ENCODE assay signal across 8 cellular contexts in the genomic region with DNA sequence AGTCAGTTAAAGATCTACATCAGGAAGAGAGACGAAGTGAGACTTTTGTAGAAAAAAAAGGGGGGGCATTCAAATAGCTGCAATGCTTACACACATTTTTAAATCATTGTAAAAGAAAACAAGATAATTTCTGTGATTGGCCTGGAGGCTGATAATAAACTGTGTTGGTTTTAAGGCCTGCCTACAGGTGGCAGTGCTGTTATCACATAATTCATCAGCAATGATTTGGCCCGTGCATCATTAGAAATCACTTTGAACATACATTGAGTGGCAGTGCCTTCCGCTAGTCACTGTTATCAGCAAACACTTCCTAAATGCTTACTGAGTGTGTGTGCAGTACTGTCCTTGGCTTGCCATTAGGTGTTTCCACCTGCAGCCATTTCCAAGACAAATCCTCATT.
DNase-seq lines count a peak whose midpoint lies in the region; ATAC-seq and TF ChIP-seq lines count a peak whose summit lies in the region.

No MANE protein-coding gene starts in this region.

- no peaks in the 10 kb centered on the region for H3K36me3 ChIP-seq in spleen
- no peaks in the 10 kb centered on the region for H3K36me3 ChIP-seq in body of pancreas (replicated peaks in 1 of 2; ENCODE audit: insufficient read depth in 1 of 2, low read depth in 2 of 2)

- no peak for TF ChIP-seq POLR2A in spleen (IDR thresholded peaks at IDR 0.05)
- TF ChIP-seq POLR2A in body of pancreas (IDR thresholded peaks at IDR 0.05): no peak

- DNase-seq in COLO668 (lab: John Stamatoyannopoulos, UW; ENCODE audit: unreplicated experiment): peak; percentile 36
- peak; percentile 14 for DNase-seq in Jurkat, Clone E6-1 (ENCODE audit: low read depth, low spot score)
- DNase-seq in left lobe of liver (ENCODE audit: low spot score): no peak
- DNase-seq in spleen: no peak
- no peak for DNase-seq in SHP77 (lab: John Stamatoyannopoulos, UW)
- no peak for DNase-seq in body of pancreas

- H3K4me1 ChIP-seq in spleen: no peaks in the 10 kb centered on the region
- no peaks in the 10 kb centered on the region for H3K4me1 ChIP-seq in body of pancreas

- TF ChIP-seq CTCF in VCaP (conservative IDR thresholded peaks at IDR 0.05) (peak; percentile 72), spleen (IDR thresholded peaks at IDR 0.05 in 8 of 11, conservative IDR thresholded peaks at IDR 0.05 in 3 of 11) (peak in 1 of 11 experiments; percentile 19), body of pancreas (IDR thresholded peaks at IDR 0.05) (peak in 3 of 7 experiments; percentile 17 to 22 (median 22))

- H3K9me3 ChIP-seq in spleen (peaks cover 0 to 8% (median 0%) of the 10 kb centered on the region in 8 donors), body of pancreas (no peaks in the 10 kb centered on the region)

- H3K27ac ChIP-seq in VCaP (no peak overlapping the region), spleen (no peak overlapping the region), body of pancreas (no peak overlapping the region)

- no peak overlapping the region for H3K4me3 ChIP-seq in Jurkat, Clone E6-1 (ENCODE audit: low read length)
- H3K4me3 ChIP-seq in spleen (no peak overlapping the region), body of pancreas (no peak overlapping the region)

- H3K27me3 ChIP-seq in spleen (replicated peaks in 1 of 7): no peaks in the 10 kb centered on the region
- no peaks in the 10 kb centered on the region for H3K27me3 ChIP-seq in body of pancreas

- ATAC-seq in left lobe of liver: peak; percentile 71
- no peak for ATAC-seq in body of pancreas
- ATAC-seq in HG03280 (IDR thresholded peaks at IDR 0.05; ENCODE audit: unreplicated experiment): no peak

- intact Hi-C loops in spleen (cut with DNase I; ENCODE audit: low total_unique reads): no loop called here
- intact Hi-C loops in body of pancreas (cut with DNase I): no loop called here

- WGBS in spleen, 5 donors: 24 to 29% (median 28%) methylated on average over 3 of the region's 3 CpGs
- WGBS in body of pancreas, 2 donors: 20 to 22% methylated on average over 3 of the region's 3 CpGs

Comparison
In these comparisons a context has a peak if more than half of its experiments do, and no peak if none do; other contexts are left out.
1. DNase-seq: peak in COLO668 (single experiment) and Jurkat, Clone E6-1 (single experiment); none in left lobe of liver (single experiment), spleen (single experiment), SHP77 (0 of 2) and body of pancreas (0 of 4).